28 cellular contexts compared by ENCODE assay signal in the genomic region with DNA sequence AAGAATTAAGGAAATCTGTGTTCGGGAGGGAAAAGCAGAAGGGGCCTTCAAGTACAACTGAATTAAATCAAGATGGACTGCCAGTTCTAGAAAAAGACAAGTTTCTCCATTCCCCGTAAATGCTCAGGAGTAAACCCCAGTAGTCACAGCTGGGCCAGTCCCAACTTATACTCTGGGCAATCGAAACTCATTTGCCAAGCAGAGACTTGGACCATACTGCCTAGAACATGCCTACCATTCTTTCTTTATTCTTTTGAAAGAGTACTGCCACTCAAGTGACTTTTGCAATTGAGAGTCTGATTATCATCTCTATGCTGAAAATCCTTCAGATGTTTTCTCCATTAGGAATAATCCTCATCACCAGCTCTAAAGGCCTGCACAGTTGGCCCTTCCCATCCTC. TPM values are rescaled to one million over a fixed set of nuclear protein-coding genes. Genes with fewer than 3 reads are reported as not detected.
"Had no signal": no experiment of that assay in that cellular context is flagged by ENCODE, and none has a peak within 500 bp of the region (broad histone marks: within the 10 kb centered on the region; RNA-seq: fewer than 3 reads in every experiment).

No MANE protein-coding gene starts in this region.

- ATAC-seq: stimulated activated effector memory CD8-positive, alpha-beta T cell treated with anti-CD3 and anti-CD28 coated beads, Interleukin-12 subunit alpha, Interleukin-12 subunit beta, amount 100 ng/mL, for 72 hours; stimulated activated memory B cell treated with anti-CD40 and anti-IgM and Interleukin-4, amounts not matched to agents 10 μg/mL and 1 μg/mL and 100 μg/mL, for 72 hours; stimulated activated naive B cell treated with anti-CD40 and anti-IgM and Interleukin-4, amounts not matched to agents 10 μg/mL and 1 μg/mL and 100 μg/mL, for 72 hours; stimulated activated naive CD8-positive, alpha-beta T cell treated with anti-CD3 and anti-CD28 coated beads, Interleukin-15, amount 100 ng/mL, for 72 hours; stimulated activated naive CD8-positive, alpha-beta T cell treated with anti-CD3 and anti-CD28 coated beads, Interleukin-15, Interleukin-2, amounts not matched to agents 100 U/mL and 50 U/mL, for 24 hours; upper lobe of right lung had no signal

- H3K27me3 Mint-ChIP-seq: stimulated activated memory B cell treated with anti-CD40 and anti-IgM and Interleukin-4, amounts not matched to agents 10 μg/mL and 1 μg/mL and 100 μg/mL, for 72 hours; stimulated activated naive B cell treated with anti-CD40 and anti-IgM and Interleukin-4, amounts not matched to agents 10 μg/mL and 1 μg/mL and 100 μg/mL, for 72 hours; stimulated activated naive CD8-positive, alpha-beta T cell treated with anti-CD3 and anti-CD28 coated beads, Interleukin-15, amount 100 ng/mL, for 72 hours; stimulated activated naive CD8-positive, alpha-beta T cell treated with anti-CD3 and anti-CD28 coated beads, Interleukin-15, Interleukin-2, amounts not matched to agents 100 ng/mL and 50 ng/mL, for 24 hours; type B pancreatic cell had no signal

- H3K4me3 ChIP-seq: stomach, suprapubic skin, testis, thoracic aorta, thyroid gland, tibial artery, tibial nerve, transverse colon, upper lobe of left lung, upper lobe of right lung, uterus, vagina had no signal

- H3K4me1 Mint-ChIP-seq: stimulated activated memory B cell treated with anti-CD40 and anti-IgM and Interleukin-4, amounts not matched to agents 10 μg/mL and 1 μg/mL and 100 μg/mL, for 72 hours had no signal

- H3K4me3 Mint-ChIP-seq: stimulated activated effector memory CD8-positive, alpha-beta T cell treated with anti-CD3 and anti-CD28 coated beads, Interleukin-12 subunit alpha, Interleukin-12 subunit beta, amount 100 ng/mL, for 72 hours; stimulated activated memory B cell treated with anti-CD40 and anti-IgM and Interleukin-4, amounts not matched to agents 10 μg/mL and 1 μg/mL and 100 μg/mL, for 72 hours; stimulated activated naive B cell treated with anti-CD40 and anti-IgM and Interleukin-4, amounts not matched to agents 10 μg/mL and 1 μg/mL and 100 μg/mL, for 72 hours; stimulated activated naive CD8-positive, alpha-beta T cell treated with anti-CD3 and anti-CD28 coated beads, Interleukin-15, amount 100 ng/mL, for 72 hours; stimulated activated naive CD8-positive, alpha-beta T cell treated with anti-CD3 and anti-CD28 coated beads, Interleukin-15, Interleukin-2, amounts not matched to agents 100 ng/mL and 50 ng/mL, for 24 hours; type B pancreatic cell had no signal

- H3K36me3 ChIP-seq: uterus had no signal

- H3K9me3 ChIP-seq: stomach, suprapubic skin, testis, thoracic aorta, thyroid gland, tibial artery, tibial nerve, transverse colon, upper lobe of left lung, upper lobe of right lung, uterus, vagina had no signal

- H3K9me3 Mint-ChIP-seq: stimulated activated effector memory CD8-positive, alpha-beta T cell treated with anti-CD3 and anti-CD28 coated beads, Interleukin-12 subunit alpha, Interleukin-12 subunit beta, amount 100 ng/mL, for 72 hours; stimulated activated memory B cell treated with anti-CD40 and anti-IgM and Interleukin-4, amounts not matched to agents 10 μg/mL and 1 μg/mL and 100 μg/mL, for 72 hours; stimulated activated naive B cell treated with anti-CD40 and anti-IgM and Interleukin-4, amounts not matched to agents 10 μg/mL and 1 μg/mL and 100 μg/mL, for 72 hours; stimulated activated naive CD8-positive, alpha-beta T cell treated with anti-CD3 and anti-CD28 coated beads, Interleukin-15, amount 100 ng/mL, for 72 hours; stimulated activated naive CD8-positive, alpha-beta T cell treated with anti-CD3 and anti-CD28 coated beads, Interleukin-15, Interleukin-2, amounts not matched to agents 100 ng/mL and 50 ng/mL, for 24 hours; type B pancreatic cell had no signal

- H3K27me3 ChIP-seq: stomach, suprapubic skin, testis, thyroid gland, tibial artery, tibial nerve, transverse colon, upper lobe of left lung, upper lobe of right lung, uterus, vagina had no signal

- H3K27ac ChIP-seq: stomach, suprapubic skin, testis, thoracic aorta, thyroid gland, tibial artery, tibial nerve, transverse colon, upper lobe of left lung, upper lobe of right lung, uterus, vagina had no signal

- DNase-seq: stimulated activated CD4-positive, alpha-beta T cell treated with anti-CD3 and anti-CD28 coated beads, Interleukin-2, amount 100 ng/mL, for 48 hours; stimulated activated CD4-positive, alpha-beta T cell treated with anti-CD3 and anti-CD28 coated beads, Interleukin-4, amount 100 ng/mL, for 1 hour; stimulated activated CD4-positive, alpha-beta T cell treated with anti-CD3 and anti-CD28 coated beads, Interleukin-4, amount 100 ng/mL, for 24 hours; stimulated activated CD4-positive, alpha-beta T cell treated with anti-CD3 and anti-CD28 coated beads, Interleukin-4, amount 100 ng/mL, for 4 hours; stimulated activated naive B cell treated with anti-CD40 and anti-IgM and Interleukin-4, amounts not matched to agents 10 μg/mL and 1 μg/mL and 100 μg/mL, for 72 hours; stimulated activated naive CD4-positive, alpha-beta T cell; stimulated activated naive CD4-positive, alpha-beta T cell treated with Interleukin-2 at 50 U/mL for 16 hours; stimulated activated naive CD8-positive, alpha-beta T cell treated with anti-CD3 and anti-CD28 coated beads, Interleukin-15, amount 100 ng/mL, for 72 hours; stimulated activated naive CD8-positive, alpha-beta T cell treated with anti-CD3 and anti-CD28 coated beads, Interleukin-15, Interleukin-2, amounts not matched to agents 100 U/mL and 50 U/mL, for 24 hours; stomach; substantia nigra; testis; thyroid gland; tibial artery; transverse colon; upper lobe of left lung; upper lobe of right lung; uterus had no signal

- H3K4me1 ChIP-seq: suprapubic skin, testis, thyroid gland, tibial artery, transverse colon, upper lobe of left lung, upper lobe of right lung, uterus, vagina had no signal

- H3K27ac Mint-ChIP-seq: stimulated activated effector memory CD8-positive, alpha-beta T cell treated with anti-CD3 and anti-CD28 coated beads, Interleukin-12 subunit alpha, Interleukin-12 subunit beta, amount 100 ng/mL, for 72 hours; stimulated activated memory B cell treated with anti-CD40 and anti-IgM and Interleukin-4, amounts not matched to agents 10 μg/mL and 1 μg/mL and 100 μg/mL, for 72 hours; stimulated activated naive B cell treated with anti-CD40 and anti-IgM and Interleukin-4, amounts not matched to agents 10 μg/mL and 1 μg/mL and 100 μg/mL, for 72 hours; stimulated activated naive CD8-positive, alpha-beta T cell treated with anti-CD3 and anti-CD28 coated beads, Interleukin-15, amount 100 ng/mL, for 72 hours; stimulated activated naive CD8-positive, alpha-beta T cell treated with anti-CD3 and anti-CD28 coated beads, Interleukin-15, Interleukin-2, amounts not matched to agents 100 ng/mL and 50 ng/mL, for 24 hours; type B pancreatic cell had no signal

RNA-seq across cellular contexts. Expression of gene ANKRD1, which starts 27.7 kb away (rescaled TPM):
- total RNA-seq: subcutaneous adipose tissue, temporal lobe, tibial nerve, transverse colon, vagina had no signal
